ENCODE assay signal across 9 cellular contexts in genomic region chr14:57060276-57060956, GRCh38.
A peak's percentile ranks its signal among the peaks of the same experiment; 100 is the strongest.
DNase-seq lines count a peak whose midpoint lies in the region; ATAC-seq lines count a peak whose summit lies in the region.
"Had no signal": no experiment of that assay in that cellular context is flagged by ENCODE, and none has a peak within 500 bp of the region (broad histone marks: within the 10 kb centered on the region; RNA-seq: fewer than 3 reads in every experiment).

No MANE protein-coding gene starts in this region.

- peak overlapping the region; percentile 49 for H3K4me3 Mint-ChIP-seq in activated T-helper 17 cell treated with anti-CD3 and anti-CD28 coated beads, Interleukin-2, amount 50 U/mL, for 72 hours

- peak; percentile 44 for DNase-seq in stimulated activated naive CD4-positive, alpha-beta T cell treated with Interleukin-2 at 50 U/mL for 16 hours (lab: John Stamatoyannopoulos, UW)
- DNase-seq in stimulated activated naive CD4-positive, alpha-beta T cell (lab: John Stamatoyannopoulos, UW): no peak
- peak; percentile 15 for DNase-seq in stimulated activated CD4-positive, alpha-beta T cell treated with anti-CD3 and anti-CD28 coated beads, Interleukin-15, amount 100 ng/mL, for 48 hours (ENCODE audit: low read depth in 2 of 2)
- DNase-seq in NOMO-1 treated with DMSO at 0.1 percent for 48 hours (lab: John Stamatoyannopoulos, UW; ENCODE audit: unreplicated experiment) (no peak), GOT3 (lab: John Stamatoyannopoulos, UW) (no peak), H4 (ENCODE audit: low spot score) (no peak)
- DNase-seq: DND-41 had no signal

- ATAC-seq in HG03108 (IDR thresholded peaks at IDR 0.05; ENCODE audit: unreplicated experiment): peak; percentile 97
- peak; percentile 97 for ATAC-seq in activated T-helper 17 cell treated with anti-CD3 and anti-CD28 coated beads, Interleukin-2, amount 50 U/mL, for 72 hours (replicated peaks)

- H3K27me3 Mint-ChIP-seq in activated T-helper 17 cell treated with anti-CD3 and anti-CD28 coated beads, Interleukin-2, amount 50 U/mL, for 72 hours: peaks cover 6% of the 10 kb centered on the region

- H3K36me3 Mint-ChIP-seq in activated T-helper 17 cell treated with anti-CD3 and anti-CD28 coated beads, Interleukin-2, amount 50 U/mL, for 72 hours (ENCODE audit: low read depth): no peaks in the 10 kb centered on the region

- H3K27ac Mint-ChIP-seq in activated T-helper 17 cell treated with anti-CD3 and anti-CD28 coated beads, Interleukin-2, amount 50 U/mL, for 72 hours: peak overlapping the region; percentile 74

- no peaks in the 10 kb centered on the region for H3K9me3 Mint-ChIP-seq in activated T-helper 17 cell treated with anti-CD3 and anti-CD28 coated beads, Interleukin-2, amount 50 U/mL, for 72 hours

- H3K4me1 Mint-ChIP-seq in activated T-helper 17 cell treated with anti-CD3 and anti-CD28 coated beads, Interleukin-2, amount 50 U/mL, for 72 hours: peaks cover 24% of the 10 kb centered on the region

Comparison
In these comparisons a context has a peak if more than half of its experiments do, and no peak if none do; other contexts are left out.
1. DNase-seq: peak in stimulated activated naive CD4-positive, alpha-beta T cell treated with Interleukin-2 at 50 U/mL for 16 hours (single experiment) and stimulated activated CD4-positive, alpha-beta T cell treated with anti-CD3 and anti-CD28 coated beads, Interleukin-15, amount 100 ng/mL, for 48 hours (2 of 2); none in stimulated activated naive CD4-positive, alpha-beta T cell (0 of 6), NOMO-1 treated with DMSO at 0.1 percent for 48 hours (single experiment), GOT3 (single experiment) and H4 (single experiment).